In genomic region chr20:59955131-59955796, GRCh38 we compare ENCODE assay signal across 8 cellular contexts. TPM values are rescaled to one million over a fixed set of nuclear protein-coding genes. Genes with fewer than 3 reads are reported as not detected.
DNase-seq lines count a peak whose midpoint lies in the region; ATAC-seq, FAIRE-seq and TF ChIP-seq lines count a peak whose summit lies in the region.

No MANE protein-coding gene starts in this region.

- no peak overlapping the region for H3K27ac Mint-ChIP-seq in activated naive CD8-positive, alpha-beta T cell treated with anti-CD3 and anti-CD28 coated beads, Interleukin-2, amount 50 U/mL, for 24 hours
- H3K27ac Mint-ChIP-seq in activated naive CD8-positive, alpha-beta T cell treated with anti-CD3 and anti-CD28 coated beads for 36 hours = no peak overlapping the region
- no peak overlapping the region for H3K27ac Mint-ChIP-seq in endodermal cell

- 84 to 94% methylated on average over 5 to 7 of the region's 8 CpGs for WGBS in endodermal cell (ENCODE audit: insufficient coverage in 1 of 2, insufficient read length in 1 of 2), 2 experiments
- 72 to 85% (median 84%) methylated on average over 8 of the region's 8 CpGs for WGBS in small intestine, 3 donors

- H3K27ac ChIP-seq in endodermal cell (ENCODE audit: low read depth, low read length) (no peak overlapping the region), small intestine (ENCODE audit: low read depth in 1 of 2, low read length in 1 of 2) (no peak overlapping the region)

- H3K4me1 Mint-ChIP-seq in activated naive CD8-positive, alpha-beta T cell treated with anti-CD3 and anti-CD28 coated beads, Interleukin-2, amount 50 U/mL, for 24 hours = no peaks in the 10 kb centered on the region
- H3K4me1 Mint-ChIP-seq in activated naive CD8-positive, alpha-beta T cell treated with anti-CD3 and anti-CD28 coated beads for 36 hours = no peaks in the 10 kb centered on the region
- peaks cover 15% of the 10 kb centered on the region for H3K4me1 Mint-ChIP-seq in endodermal cell

- no peak overlapping the region for H3K4me3 Mint-ChIP-seq in activated naive CD8-positive, alpha-beta T cell treated with anti-CD3 and anti-CD28 coated beads, Interleukin-2, amount 50 U/mL, for 24 hours
- H3K4me3 Mint-ChIP-seq in activated naive CD8-positive, alpha-beta T cell treated with anti-CD3 and anti-CD28 coated beads for 36 hours = no peak overlapping the region
- no peak overlapping the region for H3K4me3 Mint-ChIP-seq in endodermal cell

- H3K27me3 Mint-ChIP-seq in activated naive CD8-positive, alpha-beta T cell treated with anti-CD3 and anti-CD28 coated beads, Interleukin-2, amount 50 U/mL, for 24 hours = no peaks in the 10 kb centered on the region
- H3K27me3 Mint-ChIP-seq in activated naive CD8-positive, alpha-beta T cell treated with anti-CD3 and anti-CD28 coated beads for 36 hours = no peaks in the 10 kb centered on the region
- H3K27me3 Mint-ChIP-seq in endodermal cell (ENCODE audit: insufficient read depth) = peaks cover 62% of the 10 kb centered on the region

- no peaks in the 10 kb centered on the region for H3K9me3 ChIP-seq in endodermal cell (ENCODE audit: control insufficient read depth, low read length)
- H3K9me3 ChIP-seq in small intestine (ENCODE audit: control insufficient read depth, low read depth) = no peaks in the 10 kb centered on the region

- H3K27me3 ChIP-seq in endodermal cell (ENCODE audit: control insufficient read depth, insufficient read depth, low read length, poor library complexity, severe bottlenecking) (peaks cover 41% of the 10 kb centered on the region), small intestine (ENCODE audit: control insufficient read depth in 2 of 2, insufficient read depth in 2 of 2, low read length in 2 of 2) (no peaks in the 10 kb centered on the region)

- no peak for DNase-seq in activated naive CD8-positive, alpha-beta T cell treated with anti-CD3 and anti-CD28 coated beads, Interleukin-2, amount 50 U/mL, for 24 hours
- DNase-seq in activated naive CD8-positive, alpha-beta T cell treated with anti-CD3 and anti-CD28 coated beads for 36 hours = no peak
- peak; percentile 71 for DNase-seq in NCI-H82 (lab: John Stamatoyannopoulos, UW)
- peak; percentile 48 for DNase-seq in endodermal cell
- peak; percentile 54 for DNase-seq in small intestine
- no peak for DNase-seq in DMS79 treated with DMSO at 0.1 percent for 48 hours (lab: John Stamatoyannopoulos, UW)

- TF ChIP-seq CTCF in endodermal cell (conservative IDR thresholded peaks at IDR 0.05) = peak; percentile 68

- peak; percentile 28 for ATAC-seq in activated naive CD8-positive, alpha-beta T cell treated with anti-CD3 and anti-CD28 coated beads, Interleukin-2, amount 50 U/mL, for 24 hours
- ATAC-seq in HG03565 (IDR thresholded peaks at IDR 0.05; ENCODE audit: unreplicated experiment) = no peak
- ATAC-seq in GM18520 (IDR thresholded peaks at IDR 0.05; ENCODE audit: unreplicated experiment) = no peak

- H3K4me3 ChIP-seq in endodermal cell (ENCODE audit: low read length) (no peak overlapping the region), small intestine (ENCODE audit: low read depth in 1 of 2, low read length in 2 of 2) (no peak overlapping the region)

- H3K36me3 ChIP-seq in endodermal cell (ENCODE audit: control insufficient read depth, insufficient read depth, low read length) (no peaks in the 10 kb centered on the region), small intestine (ENCODE audit: control insufficient read depth in 2 of 2, insufficient read depth in 2 of 2, low read length in 2 of 2) (no peaks in the 10 kb centered on the region)

- no peaks in the 10 kb centered on the region for H3K9me3 Mint-ChIP-seq in activated naive CD8-positive, alpha-beta T cell treated with anti-CD3 and anti-CD28 coated beads, Interleukin-2, amount 50 U/mL, for 24 hours
- no peaks in the 10 kb centered on the region for H3K9me3 Mint-ChIP-seq in activated naive CD8-positive, alpha-beta T cell treated with anti-CD3 and anti-CD28 coated beads for 36 hours
- no peaks in the 10 kb centered on the region for H3K9me3 Mint-ChIP-seq in endodermal cell

- H3K9ac ChIP-seq in endodermal cell (ENCODE audit: extremely low read depth, low read length, poor library complexity, severe bottlenecking) = no peak overlapping the region

- H3K4me1 ChIP-seq in endodermal cell (ENCODE audit: control insufficient read depth, insufficient read depth, low read length) (peaks cover 4% of the 10 kb centered on the region), small intestine (ENCODE audit: control insufficient read depth in 2 of 2, insufficient read depth in 1 of 2, low read depth in 1 of 2, low read length in 1 of 2) (no peaks in the 10 kb centered on the region)

- no peak for FAIRE-seq in small intestine (lab: Jason Lieb, UNC)

- H3K36me3 Mint-ChIP-seq in activated naive CD8-positive, alpha-beta T cell treated with anti-CD3 and anti-CD28 coated beads, Interleukin-2, amount 50 U/mL, for 24 hours (ENCODE audit: low read depth) = no peaks in the 10 kb centered on the region
- H3K36me3 Mint-ChIP-seq in activated naive CD8-positive, alpha-beta T cell treated with anti-CD3 and anti-CD28 coated beads for 36 hours = no peaks in the 10 kb centered on the region
- no peaks in the 10 kb centered on the region for H3K36me3 Mint-ChIP-seq in endodermal cell (ENCODE audit: low read depth)

RNA-seq across cellular contexts. Expression of gene CDH26, which starts 3.0 kb away (rescaled TPM):
- total RNA-seq in activated naive CD8-positive, alpha-beta T cell treated with anti-CD3 and anti-CD28 coated beads for 36 hours = under 1 TPM; 0.52 to 0.66 TPM
- total RNA-seq in endodermal cell = 1 to 10 TPM in 1 of 2 donors, under 1 TPM in 1; 0.97 to 2.0 TPM
- 0.32 TPM for polyA plus RNA-seq in endodermal cell (2013, experiment 1 of 2)
- polyA plus RNA-seq in endodermal cell (2013, experiment 2 of 2) = 0.37 TPM
- polyA plus RNA-seq in small intestine = 1 to 10 TPM in 2 of 3 donors, under 1 TPM in 1; 0.72 to 1.1 (median 1.1) TPM

RNA-seq across cellular contexts. Expression of gene FAM217B, which starts 15.1 kb away (rescaled TPM):
- 10 to 100 TPM; 25.7 to 28.7 TPM for total RNA-seq in activated naive CD8-positive, alpha-beta T cell treated with anti-CD3 and anti-CD28 coated beads for 36 hours
- total RNA-seq in endodermal cell = 10 to 100 TPM; 24.4 to 25.1 TPM
- polyA plus RNA-seq in endodermal cell (2013, experiment 1 of 2) = 21.6 TPM
- 21.7 TPM for polyA plus RNA-seq in endodermal cell (2013, experiment 2 of 2)
- 1 to 10 TPM; 2.7 to 3.8 (median 3.6) TPM for polyA plus RNA-seq in small intestine

RNA-seq across cellular contexts. Expression of gene PPP1R3D, which starts 15.2 kb away (rescaled TPM):
- total RNA-seq in activated naive CD8-positive, alpha-beta T cell treated with anti-CD3 and anti-CD28 coated beads for 36 hours = 1 to 10 TPM; 4.0 to 4.2 TPM
- 1 to 10 TPM; 3.9 to 6.1 TPM for total RNA-seq in endodermal cell
- 3.2 TPM for polyA plus RNA-seq in endodermal cell (2013, experiment 1 of 2)
- polyA plus RNA-seq in endodermal cell (2013, experiment 2 of 2) = 3.3 TPM
- 1 to 10 TPM; 3.2 to 5.1 (median 4.0) TPM for polyA plus RNA-seq in small intestine

RNA-seq across cellular contexts. Expression of gene SYCP2, which starts 21.8 kb away (rescaled TPM):
- total RNA-seq in activated naive CD8-positive, alpha-beta T cell treated with anti-CD3 and anti-CD28 coated beads for 36 hours = 1 to 10 TPM; 2.9 to 3.2 TPM
- 1 to 10 TPM; 1.2 to 1.4 TPM for total RNA-seq in endodermal cell
- 0.43 TPM for polyA plus RNA-seq in endodermal cell (2013, experiment 1 of 2)
- 0.21 TPM for polyA plus RNA-seq in endodermal cell (2013, experiment 2 of 2)
- polyA plus RNA-seq in small intestine = 1 to 10 TPM in 1 of 3 donors, under 1 TPM in 2; 0.51 to 3.0 (median 0.89) TPM

Comparison
In these comparisons a context has a peak if more than half of its experiments do, and no peak if none do; other contexts are left out.
1. DNase-seq: peak in NCI-H82 (single experiment), endodermal cell (single experiment) and small intestine (single experiment); none in activated naive CD8-positive, alpha-beta T cell treated with anti-CD3 and anti-CD28 coated beads, Interleukin-2, amount 50 U/mL, for 24 hours (single experiment), activated naive CD8-positive, alpha-beta T cell treated with anti-CD3 and anti-CD28 coated beads for 36 hours (single experiment) and DMS79 treated with DMSO at 0.1 percent for 48 hours (single experiment).